8 cellular contexts compared by ENCODE assay signal in genomic region chr16:54928016-54928356, GRCh38. TPM values are rescaled to one million over a fixed set of nuclear protein-coding genes. Genes with fewer than 3 reads are reported as not detected.
DNase-seq lines count a peak whose midpoint lies in the region; ATAC-seq and TF ChIP-seq lines count a peak whose summit lies in the region.

No MANE protein-coding gene starts in this region.

- H3K9me3 ChIP-seq in Loucy (ENCODE audit: insufficient read depth, low read depth, low read length): no peaks in the 10 kb centered on the region

- H3K4me2 ChIP-seq in Loucy (ENCODE audit: low read depth, low read length, poor library complexity, severe bottlenecking): peak overlapping the region; percentile 89

- ATAC-seq in HG03159 (IDR thresholded peaks at IDR 0.05; ENCODE audit: unreplicated experiment) (no peak), HG03039 (IDR thresholded peaks at IDR 0.05; ENCODE audit: unreplicated experiment) (no peak)

- DNase-seq in DMS114 treated with DMSO at 0.1 percent for 48 hours (lab: John Stamatoyannopoulos, UW; ENCODE audit: unreplicated experiment): peak; percentile 26
- DNase-seq in activated naive CD8-positive, alpha-beta T cell treated with anti-CD3 and anti-CD28 coated beads for 36 hours: no peak
- DNase-seq in kidney tubule cell (ENCODE audit: low spot score): peak; percentile 22
- no peak for DNase-seq in NCI-H2196 (lab: John Stamatoyannopoulos, UW; ENCODE audit: unreplicated experiment)
- DNase-seq in stimulated activated CD4-positive, alpha-beta T cell treated with anti-CD3 and anti-CD28 coated beads, Interleukin-2, amount 100 ng/mL, for 24 hours: no peak

- peaks cover 5% of the 10 kb centered on the region; the same call in 1 of the 2 replicates for H3F3A ChIP-seq in Loucy (ENCODE audit: low read depth)

- H3K9me3 Mint-ChIP-seq in activated naive CD8-positive, alpha-beta T cell treated with anti-CD3 and anti-CD28 coated beads for 36 hours: peaks cover 10% of the 10 kb centered on the region

- H3K4me3 Mint-ChIP-seq in activated naive CD8-positive, alpha-beta T cell treated with anti-CD3 and anti-CD28 coated beads for 36 hours: peak overlapping the region; percentile 80

- peaks cover 61% of the 10 kb centered on the region for H4K20me1 ChIP-seq in Loucy (ENCODE audit: insufficient read depth, low read length, poor library complexity, severe bottlenecking)

- H3K4me3 ChIP-seq in Loucy (ENCODE audit: low read length, poor library complexity, severe bottlenecking): peak overlapping the region; percentile 81

- peaks cover 80% of the 10 kb centered on the region for H3K27me3 Mint-ChIP-seq in activated naive CD8-positive, alpha-beta T cell treated with anti-CD3 and anti-CD28 coated beads for 36 hours

- no peaks in the 10 kb centered on the region for H3K9me2 ChIP-seq in Loucy (replicated peaks; ENCODE audit: low read depth, low read length)

- H3K36me3 ChIP-seq in Loucy (ENCODE audit: insufficient read depth, low read length): no peaks in the 10 kb centered on the region

- peaks cover 27% of the 10 kb centered on the region for H3K4me1 Mint-ChIP-seq in activated naive CD8-positive, alpha-beta T cell treated with anti-CD3 and anti-CD28 coated beads for 36 hours

- H2AFZ ChIP-seq in Loucy (ENCODE audit: low read length): no peak overlapping the region

- peaks cover 84% of the 10 kb centered on the region for H3K79me2 ChIP-seq in Loucy (ENCODE audit: insufficient read depth, low read length)

- no peak for TF ChIP-seq CTCF in Loucy (conservative IDR thresholded peaks at IDR 0.05; ENCODE audit: low read length)

- H3K36me3 Mint-ChIP-seq in activated naive CD8-positive, alpha-beta T cell treated with anti-CD3 and anti-CD28 coated beads for 36 hours: peaks cover 14% of the 10 kb centered on the region

- peak overlapping the region; percentile 88 for H3K9ac ChIP-seq in Loucy (ENCODE audit: low read depth, low read length, poor library complexity, severe bottlenecking)

- no peaks in the 10 kb centered on the region for H3K27me3 ChIP-seq in Loucy (ENCODE audit: insufficient read depth, low read length, poor library complexity, severe bottlenecking)

- H3K27ac Mint-ChIP-seq in activated naive CD8-positive, alpha-beta T cell treated with anti-CD3 and anti-CD28 coated beads for 36 hours: peak overlapping the region; percentile 56

- H3K4me1 ChIP-seq in Loucy (ENCODE audit: insufficient read depth, low read length, poor library complexity, severe bottlenecking): peaks cover 39% of the 10 kb centered on the region

RNA-seq across cellular contexts. Expression of gene IRX5, which starts 2.7 kb away (rescaled TPM):
- not detected for total RNA-seq in activated naive CD8-positive, alpha-beta T cell treated with anti-CD3 and anti-CD28 coated beads for 36 hours

Comparison
In these comparisons a context has a peak if more than half of its experiments do, and no peak if none do; other contexts are left out.
1. DNase-seq: peak in DMS114 treated with DMSO at 0.1 percent for 48 hours (single experiment) and kidney tubule cell (single experiment); none in activated naive CD8-positive, alpha-beta T cell treated with anti-CD3 and anti-CD28 coated beads for 36 hours (single experiment), NCI-H2196 (single experiment) and stimulated activated CD4-positive, alpha-beta T cell treated with anti-CD3 and anti-CD28 coated beads, Interleukin-2, amount 100 ng/mL, for 24 hours (0 of 2).